1 cellular context compared by ENCODE assay signal in the genomic region with DNA sequence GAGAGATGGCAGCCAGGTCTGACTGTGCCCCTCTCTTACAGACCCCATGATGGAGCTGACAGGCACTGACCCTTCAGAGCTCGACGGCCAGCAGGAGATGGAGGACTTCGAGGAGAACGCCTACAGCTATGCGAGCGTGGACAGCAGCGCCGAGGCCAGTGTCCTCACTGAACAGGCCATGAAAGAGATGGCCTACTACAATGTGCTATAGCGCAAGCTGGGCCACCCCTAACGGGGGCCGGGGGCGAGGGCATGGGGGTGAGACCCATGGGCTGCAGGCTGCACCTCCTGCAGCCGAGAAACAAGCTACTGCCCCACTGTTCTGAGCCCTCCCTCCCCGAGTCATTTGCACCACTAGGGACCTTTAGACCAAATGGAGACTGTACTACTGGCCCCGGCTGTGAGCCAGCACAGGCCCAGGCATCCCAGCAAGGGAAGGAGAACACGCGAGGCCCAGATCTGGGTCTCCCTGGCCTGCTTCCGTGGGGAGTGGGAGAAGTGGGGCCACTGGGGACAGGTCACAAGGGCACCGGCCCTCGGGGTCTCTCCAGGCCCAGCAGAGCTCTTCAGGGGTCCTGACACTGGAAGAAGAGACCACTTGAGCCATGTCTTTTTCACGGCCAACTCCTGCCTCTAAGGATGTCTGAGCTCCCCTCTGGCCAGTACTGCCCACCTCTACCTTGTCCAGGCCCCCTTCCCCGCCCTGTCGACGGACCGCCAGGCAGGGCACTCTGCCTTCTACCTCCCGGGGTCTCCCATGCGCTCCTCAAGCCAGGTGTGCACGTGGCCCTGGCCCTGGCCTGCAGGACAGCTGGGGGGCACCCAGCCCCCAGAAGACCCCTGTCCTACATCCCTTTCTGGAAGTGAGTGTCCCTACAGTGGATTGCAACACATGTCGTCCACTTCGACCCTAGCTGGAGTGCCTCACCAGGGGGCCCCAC.
A peak's percentile ranks its signal among the peaks of the same experiment; 100 is the strongest.
TF ChIP-seq lines count a peak whose summit lies in the region.

No MANE protein-coding gene starts in this region.

TF ChIP-seq in K562, 482 proteins besides CTCF, POLR2A, EP300 and RAD21 (continued from another document):
- TF ChIP-seq HMG20B (CRISPR knock-in tag; IDR thresholded peaks at IDR 0.05) (no peak), CBX8 (IDR thresholded peaks at IDR 0.05; ENCODE audit: borderline replicate concordance, extremely low read depth, low read depth, low read length, poor library complexity, severe bottlenecking) (no peak), JUND (IDR thresholded peaks at IDR 0.05; ENCODE audit: borderline replicate concordance, low read depth, low read length) (no peak), JUND (tag; IDR thresholded peaks at IDR 0.05; ENCODE audit: borderline replicate concordance, low read depth, low read length) (no peak), RBM22 (IDR thresholded peaks at IDR 0.05; ENCODE audit: low read depth, low read length, poor library complexity, severe bottlenecking) (peak; percentile 32), PRPF4 (IDR thresholded peaks at IDR 0.05; ENCODE audit: insufficient read depth, low read depth, low read length, poor library complexity, severe bottlenecking) (no peak), CHD2 (IDR thresholded peaks at IDR 0.05; ENCODE audit: low read depth, low read length) (no peak), POLR2AphosphoS5 (IDR thresholded peaks at IDR 0.05; ENCODE audit: control insufficient read depth, insufficient read depth, low read depth, low read length) (no peak)
- TF ChIP-seq, protein P1, sequence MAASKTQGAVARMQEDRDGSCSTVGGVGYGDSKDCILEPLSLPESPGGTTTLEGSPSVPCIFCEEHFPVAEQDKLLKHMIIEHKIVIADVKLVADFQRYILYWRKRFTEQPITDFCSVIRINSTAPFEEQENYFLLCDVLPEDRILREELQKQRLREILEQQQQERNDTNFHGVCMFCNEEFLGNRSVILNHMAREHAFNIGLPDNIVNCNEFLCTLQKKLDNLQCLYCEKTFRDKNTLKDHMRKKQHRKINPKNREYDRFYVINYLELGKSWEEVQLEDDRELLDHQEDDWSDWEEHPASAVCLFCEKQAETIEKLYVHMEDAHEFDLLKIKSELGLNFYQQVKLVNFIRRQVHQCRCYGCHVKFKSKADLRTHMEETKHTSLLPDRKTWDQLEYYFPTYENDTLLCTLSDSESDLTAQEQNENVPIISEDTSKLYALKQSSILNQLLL (CRISPR knock-in tag; IDR thresholded peaks at IDR 0.05; ENCODE audit: borderline replicate concordance), result no peak
- TF ChIP-seq, protein P2, sequence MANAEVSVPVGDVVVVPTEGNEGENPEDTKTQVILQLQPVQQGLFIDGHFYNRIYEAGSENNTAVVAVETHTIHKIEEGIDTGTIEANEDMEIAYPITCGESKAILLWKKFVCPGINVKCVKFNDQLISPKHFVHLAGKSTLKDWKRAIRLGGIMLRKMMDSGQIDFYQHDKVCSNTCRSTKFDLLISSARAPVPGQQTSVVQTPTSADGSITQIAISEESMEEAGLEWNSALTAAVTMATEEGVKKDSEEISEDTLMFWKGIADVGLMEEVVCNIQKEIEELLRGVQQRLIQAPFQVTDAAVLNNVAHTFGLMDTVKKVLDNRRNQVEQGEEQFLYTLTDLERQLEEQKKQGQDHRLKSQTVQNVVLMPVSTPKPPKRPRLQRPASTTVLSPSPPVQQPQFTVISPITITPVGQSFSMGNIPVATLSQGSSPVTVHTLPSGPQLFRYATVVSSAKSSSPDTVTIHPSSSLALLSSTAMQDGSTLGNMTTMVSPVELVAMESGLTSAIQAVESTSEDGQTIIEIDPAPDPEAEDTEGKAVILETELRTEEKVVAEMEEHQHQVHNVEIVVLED (CRISPR knock-in tag; IDR thresholded peaks at IDR 0.05), result no peak
